ENCODE assay signal across 1 cellular context in the genomic region with DNA sequence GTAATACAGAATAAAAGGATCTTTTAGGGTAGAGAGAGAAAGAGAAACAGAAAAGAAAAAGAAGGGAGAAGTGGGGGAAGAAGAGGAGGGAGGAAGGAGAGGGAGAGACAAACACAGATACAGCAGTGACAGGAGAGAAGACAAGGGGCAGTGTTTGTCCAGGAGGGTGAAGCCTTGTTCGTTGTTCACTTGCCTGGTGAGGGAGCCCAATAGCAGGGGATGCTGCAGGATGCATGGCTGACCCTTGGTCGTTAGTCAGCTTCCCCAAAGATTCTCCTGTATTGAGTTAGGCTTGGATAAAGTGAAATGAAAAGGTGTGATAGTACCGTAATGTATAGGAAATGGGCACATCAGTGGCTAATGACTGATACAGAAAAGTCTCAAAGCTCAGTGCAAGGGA.
TF ChIP-seq lines count a peak whose summit lies in the region.

No MANE protein-coding gene starts in this region.

TF ChIP-seq in Ishikawa, 13 proteins besides CTCF, POLR2A, EP300 and RAD21 (continued from another document):
- TF ChIP-seq, protein P1, sequence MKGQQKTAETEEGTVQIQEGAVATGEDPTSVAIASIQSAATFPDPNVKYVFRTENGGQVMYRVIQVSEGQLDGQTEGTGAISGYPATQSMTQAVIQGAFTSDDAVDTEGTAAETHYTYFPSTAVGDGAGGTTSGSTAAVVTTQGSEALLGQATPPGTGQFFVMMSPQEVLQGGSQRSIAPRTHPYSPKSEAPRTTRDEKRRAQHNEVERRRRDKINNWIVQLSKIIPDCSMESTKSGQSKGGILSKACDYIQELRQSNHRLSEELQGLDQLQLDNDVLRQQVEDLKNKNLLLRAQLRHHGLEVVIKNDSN (IDR thresholded peaks at IDR 0.05): no peak
- TF ChIP-seq NFIC (IDR thresholded peaks at IDR 0.05): no peak
- no peak for TF ChIP-seq CREB1 (IDR thresholded peaks at IDR 0.05; ENCODE audit: low read depth)
- no peak for TF ChIP-seq YY1 (IDR thresholded peaks at IDR 0.05; ENCODE audit: low read depth)
- TF ChIP-seq TCF12 (IDR thresholded peaks at IDR 0.05; ENCODE audit: low read depth): no peak
- no peak for TF ChIP-seq CEBPB (IDR thresholded peaks at IDR 0.05)
- TF ChIP-seq EGR1 (IDR thresholded peaks at IDR 0.05): no peak
- TF ChIP-seq, protein P2, sequence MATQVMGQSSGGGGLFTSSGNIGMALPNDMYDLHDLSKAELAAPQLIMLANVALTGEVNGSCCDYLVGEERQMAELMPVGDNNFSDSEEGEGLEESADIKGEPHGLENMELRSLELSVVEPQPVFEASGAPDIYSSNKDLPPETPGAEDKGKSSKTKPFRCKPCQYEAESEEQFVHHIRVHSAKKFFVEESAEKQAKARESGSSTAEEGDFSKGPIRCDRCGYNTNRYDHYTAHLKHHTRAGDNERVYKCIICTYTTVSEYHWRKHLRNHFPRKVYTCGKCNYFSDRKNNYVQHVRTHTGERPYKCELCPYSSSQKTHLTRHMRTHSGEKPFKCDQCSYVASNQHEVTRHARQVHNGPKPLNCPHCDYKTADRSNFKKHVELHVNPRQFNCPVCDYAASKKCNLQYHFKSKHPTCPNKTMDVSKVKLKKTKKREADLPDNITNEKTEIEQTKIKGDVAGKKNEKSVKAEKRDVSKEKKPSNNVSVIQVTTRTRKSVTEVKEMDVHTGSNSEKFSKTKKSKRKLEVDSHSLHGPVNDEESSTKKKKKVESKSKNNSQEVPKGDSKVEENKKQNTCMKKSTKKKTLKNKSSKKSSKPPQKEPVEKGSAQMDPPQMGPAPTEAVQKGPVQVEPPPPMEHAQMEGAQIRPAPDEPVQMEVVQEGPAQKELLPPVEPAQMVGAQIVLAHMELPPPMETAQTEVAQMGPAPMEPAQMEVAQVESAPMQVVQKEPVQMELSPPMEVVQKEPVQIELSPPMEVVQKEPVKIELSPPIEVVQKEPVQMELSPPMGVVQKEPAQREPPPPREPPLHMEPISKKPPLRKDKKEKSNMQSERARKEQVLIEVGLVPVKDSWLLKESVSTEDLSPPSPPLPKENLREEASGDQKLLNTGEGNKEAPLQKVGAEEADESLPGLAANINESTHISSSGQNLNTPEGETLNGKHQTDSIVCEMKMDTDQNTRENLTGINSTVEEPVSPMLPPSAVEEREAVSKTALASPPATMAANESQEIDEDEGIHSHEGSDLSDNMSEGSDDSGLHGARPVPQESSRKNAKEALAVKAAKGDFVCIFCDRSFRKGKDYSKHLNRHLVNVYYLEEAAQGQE (IDR thresholded peaks at IDR 0.05; ENCODE audit: low read depth): no peak
- TF ChIP-seq, protein P3, sequence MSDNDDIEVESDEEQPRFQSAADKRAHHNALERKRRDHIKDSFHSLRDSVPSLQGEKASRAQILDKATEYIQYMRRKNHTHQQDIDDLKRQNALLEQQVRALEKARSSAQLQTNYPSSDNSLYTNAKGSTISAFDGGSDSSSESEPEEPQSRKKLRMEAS (IDR thresholded peaks at IDR 0.05): no peak
- TF ChIP-seq TAF1 (IDR thresholded peaks at IDR 0.05; ENCODE audit: low read depth): no peak
